8 cellular contexts compared by ENCODE assay signal in genomic region chr4:9695994-9696393, GRCh38.
DNase-seq lines count a peak whose midpoint lies in the region; TF ChIP-seq lines count a peak whose summit lies in the region.
"Not testable (repeated sequence)": the region's sequence is repeated elsewhere in the genome, so short reads cannot be mapped to it uniquely, and the experiment has no call there.

No MANE protein-coding gene starts in this region.

- H3K27me3 Mint-ChIP-seq in activated naive CD4-positive, alpha-beta T cell treated with anti-CD3 and anti-CD28 coated beads, Interleukin-2, amount 10 ng/mL, durations not matched to agents 7 days and 5 days; nephron (ENCODE audit: low read depth): not testable (repeated sequence)

- not testable (repeated sequence) for TF ChIP-seq POLR2A in testis (IDR thresholded peaks at IDR 0.05)

- H3K36me3 ChIP-seq in testis (ENCODE audit: low read depth, missing control alignments) = not testable (repeated sequence)

- H3K9me3 ChIP-seq in testis = not testable (repeated sequence)

- TF ChIP-seq CTCF in nephron (IDR thresholded peaks at IDR 0.05; ENCODE audit: unreplicated experiment in 3 of 3) = peak; percentile 23 to 32 (median 26)
- not testable (repeated sequence) for TF ChIP-seq CTCF in testis (IDR thresholded peaks at IDR 0.05)

- in situ Hi-C loops in KBM-7 (cut with MboI; ENCODE audit: low pct_unique_long_range_greater_than_20kb, low sequenced_read_pairs) = not testable (repeated sequence)

- H3K4me1 ChIP-seq in testis = not testable (repeated sequence)

- H3K4me3 ChIP-seq in testis = not testable (repeated sequence)

- not testable (repeated sequence) for H3K4me3 Mint-ChIP-seq in activated naive CD4-positive, alpha-beta T cell treated with anti-CD3 and anti-CD28 coated beads, Interleukin-2, amount 10 ng/mL, durations not matched to agents 7 days and 5 days; nephron

- H3K36me3 Mint-ChIP-seq in activated naive CD4-positive, alpha-beta T cell treated with anti-CD3 and anti-CD28 coated beads, Interleukin-2, amount 10 ng/mL, durations not matched to agents 7 days and 5 days; nephron (ENCODE audit: low read depth): not testable (repeated sequence)

- H3K27ac Mint-ChIP-seq in activated naive CD4-positive, alpha-beta T cell treated with anti-CD3 and anti-CD28 coated beads, Interleukin-2, amount 10 ng/mL, durations not matched to agents 7 days and 5 days = not testable (repeated sequence)
- peak overlapping the region in 1 of 3 experiments; percentile 27 for H3K27ac Mint-ChIP-seq in nephron

- not testable (repeated sequence) for H3K9me3 Mint-ChIP-seq in activated naive CD4-positive, alpha-beta T cell treated with anti-CD3 and anti-CD28 coated beads, Interleukin-2, amount 10 ng/mL, durations not matched to agents 7 days and 5 days; nephron

- H3K27me3 ChIP-seq in testis = not testable (repeated sequence)

- WGBS in testis, 2 donors = 61 to 79% methylated on average over 4 of the region's 4 CpGs

- DNase-seq in DMS79 (lab: John Stamatoyannopoulos, UW) (peak; percentile 15), KBM-7 (peak; percentile 9), NCI-H510A treated with DMSO at 0.1 percent for 48 hours (lab: John Stamatoyannopoulos, UW) (peak; percentile 22), UCSD-AML1 (lab: John Stamatoyannopoulos, UW; ENCODE audit: unreplicated experiment) (peak; percentile 29), globus pallidus (ENCODE audit: low spot score) (peak; percentile 20), testis (peak; percentile 44)
- peak; percentile 45 for DNase-seq in activated naive CD4-positive, alpha-beta T cell treated with anti-CD3 and anti-CD28 coated beads, Interleukin-2, amount 10 ng/mL, durations not matched to agents 7 days and 5 days

- peaks cover 18% of the 10 kb centered on the region for H3K4me1 Mint-ChIP-seq in activated naive CD4-positive, alpha-beta T cell treated with anti-CD3 and anti-CD28 coated beads, Interleukin-2, amount 10 ng/mL, durations not matched to agents 7 days and 5 days
- H3K4me1 Mint-ChIP-seq in nephron = peaks cover 28% of the 10 kb centered on the region

- CTCF ChIA-PET in activated naive CD4-positive, alpha-beta T cell treated with anti-CD3 and anti-CD28 coated beads, Interleukin-2, amount 10 ng/mL, durations not matched to agents 7 days and 5 days (lab: Charles Lee) = not testable (repeated sequence)

- H3K27ac ChIP-seq in testis = not testable (repeated sequence)

- intact Hi-C loops in testis (cut with DNase I; ENCODE audit: low total_unique reads) = not testable (repeated sequence)
